Comparison of ENCODE assay signal across 21 cellular contexts in the genomic region with DNA sequence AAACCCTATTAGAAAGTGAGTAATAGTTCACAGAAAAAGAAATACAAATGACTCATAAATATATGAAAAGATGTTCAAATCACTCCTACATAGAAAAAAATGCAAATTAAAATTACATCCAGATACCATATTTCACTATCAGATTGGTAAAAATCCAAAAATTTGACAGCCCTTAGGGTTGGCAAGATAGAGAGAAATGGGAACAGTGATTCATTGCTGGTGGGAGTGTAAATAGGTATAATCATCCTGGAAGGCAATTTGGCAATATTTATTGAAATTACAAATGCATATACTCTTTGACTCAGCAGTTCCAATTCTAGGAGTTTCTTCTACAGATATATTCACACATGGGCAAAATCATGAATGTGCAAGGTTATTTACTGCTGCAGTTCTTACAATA.
DNase-seq lines count a peak whose midpoint lies in the region; ATAC-seq and TF ChIP-seq lines count a peak whose summit lies in the region.
"Had no signal": no experiment of that assay in that cellular context is flagged by ENCODE, and none has a peak within 500 bp of the region (broad histone marks: within the 10 kb centered on the region; RNA-seq: fewer than 3 reads in every experiment).

No MANE protein-coding gene starts in this region.

- TF ChIP-seq EP300 in transverse colon (IDR thresholded peaks at IDR 0.05; ENCODE audit: low read depth), result no peak

- H4K20me1 ChIP-seq in PC-9 (ENCODE audit: insufficient read depth), result no peaks in the 10 kb centered on the region

- POLR2A ChIA-PET in PC-9 (lab: Charles Lee; ENCODE audit: unreplicated experiment), result no interaction called here

- TF ChIP-seq CTCF in PC-9 (conservative IDR thresholded peaks at IDR 0.05) (no peak), omental fat pad (IDR thresholded peaks at IDR 0.05) (no peak), mucosa of descending colon (IDR thresholded peaks at IDR 0.05) (no peak), transverse colon (IDR thresholded peaks at IDR 0.05) (no peak)

- no peaks in the 10 kb centered on the region for H3K9me2 ChIP-seq in PC-9 (ENCODE audit: insufficient read depth)

- H3K36me3 ChIP-seq in PC-9 (ENCODE audit: low read depth), result no peaks in the 10 kb centered on the region
- no peaks in the 10 kb centered on the region for H3K36me3 ChIP-seq in mucosa of descending colon (ENCODE audit: low read depth)
- no peaks in the 10 kb centered on the region for H3K36me3 ChIP-seq in transverse colon
- H3K36me3 ChIP-seq: adrenal gland, thyroid gland had no signal

- H3K9me3 ChIP-seq in PC-9 (ENCODE audit: insufficient read depth, low read depth) (peaks cover 3% of the 10 kb centered on the region), mucosa of descending colon (no peaks in the 10 kb centered on the region), transverse colon (no peaks in the 10 kb centered on the region)
- H3K9me3 ChIP-seq: adrenal gland, thyroid gland had no signal

- H3K4me3 ChIP-seq in PC-9 (no peak overlapping the region), mucosa of descending colon (no peak overlapping the region), transverse colon (no peak overlapping the region)
- H3K4me3 ChIP-seq: adrenal gland, GM12878, thyroid gland had no signal

- CTCF ChIA-PET in PC-9 (lab: Charles Lee), result no interaction called here

- no peak overlapping the region for H2AFZ ChIP-seq in PC-9
- H2AFZ ChIP-seq: parathyroid adenoma had no signal

- H3K4me1 ChIP-seq in PC-9 (replicated peaks; ENCODE audit: insufficient read depth), result peaks cover 24% of the 10 kb centered on the region
- H3K4me1 ChIP-seq in mucosa of descending colon (ENCODE audit: low read depth), result no peaks in the 10 kb centered on the region
- H3K4me1 ChIP-seq in transverse colon, result no peaks in the 10 kb centered on the region
- H3K4me1 ChIP-seq: adrenal gland, parathyroid adenoma had no signal

- no peaks in the 10 kb centered on the region for H3K79me2 ChIP-seq in PC-9 (ENCODE audit: low read depth)
- H3K79me2 ChIP-seq: parathyroid adenoma had no signal

- BruUV-seq in PC-9 (replicated peaks; lab: Mats Ljungman, UMichigan), result no TSS peak

- peaks cover 9% of the 10 kb centered on the region for H3F3A ChIP-seq in PC-9 (ENCODE audit: insufficient read depth, low read depth)

- ATAC-seq in omental fat pad (ENCODE audit: low FRiP score), result peak; percentile 65
- no peak for ATAC-seq in mucosa of descending colon
- ATAC-seq: effector memory CD8-positive, alpha-beta T cell; GM12878; sciatic nerve; stimulated activated naive B cell treated with anti-CD40 and anti-IgM and Interleukin-4, amounts not matched to agents 10 μg/mL and 1 μg/mL and 100 μg/mL, for 72 hours had no signal

- in situ Hi-C loops in transverse colon (cut with MboI; ENCODE audit: low pct_ligation_motif_present in 1 of 4, low pct_unique_long_range_greater_than_20kb in 1 of 4, low sequenced_read_pairs in 3 of 4), result no loop called here

- no peak for TF ChIP-seq POLR2A in transverse colon (IDR thresholded peaks at IDR 0.05)

- H3K27ac ChIP-seq in PC-9 (peak overlapping the region; percentile 69), transverse colon (no peak overlapping the region)
- H3K27ac ChIP-seq: adrenal gland, parathyroid adenoma, thyroid gland had no signal

- intact Hi-C loops in PC-9 (cut with micrococcal nuclease; ENCODE audit: unreplicated experiment) (no loop called here), mucosa of descending colon (cut with DNase I, micrococcal nuclease) (no loop called here), transverse colon (cut with DNase I; ENCODE audit: low total_unique reads) (no loop called here)

- H3K27me3 ChIP-seq in PC-9 (ENCODE audit: insufficient read depth, low read depth), result no peaks in the 10 kb centered on the region
- no peaks in the 10 kb centered on the region for H3K27me3 ChIP-seq in transverse colon
- H3K27me3 ChIP-seq: adrenal gland, thyroid gland had no signal

- DNase-seq in ELR (ENCODE audit: low read depth) (peak; percentile 50), PC-9 (peak in 1 of 2 experiments; percentile 93), dedifferentiated amniotic fluid mesenchymal stem cell (ENCODE audit: extremely low spot score) (peak; percentile 28), omental fat pad (ENCODE audit: low spot score) (no peak), NCI-H2029 (lab: John Stamatoyannopoulos, UW) (no peak), mucosa of descending colon (no peak), transverse colon (no peak)
- DNase-seq: activated CD8-positive, alpha-beta memory T cell treated with anti-CD3 and anti-CD28 coated beads, Interleukin-2, amount 50 U/mL, for 48 hours; activated effector memory CD4-positive, alpha-beta T cell treated with Interleukin-2 at 50 U/mL for 16 hours; adrenal gland; cerebellar nuclear complex; effector memory CD8-positive, alpha-beta T cell; GDM1; MM.1S; naive B cell; NCI-H2227 treated with DMSO at 0.1 percent for 48 hours; stimulated activated naive B cell treated with anti-CD40 and anti-IgM and Interleukin-4, amounts not matched to agents 10 μg/mL and 1 μg/mL and 100 μg/mL, for 72 hours; thyroid gland had no signal

- H3K4me2 ChIP-seq in PC-9, result peak overlapping the region; percentile 20; the same call in 1 of the 2 replicates

Comparison
In these comparisons a context has a peak if more than half of its experiments do, and no peak if none do; other contexts are left out.
1. DNase-seq: peak in ELR (single experiment) and dedifferentiated amniotic fluid mesenchymal stem cell (single experiment); none in omental fat pad (single experiment), NCI-H2029 (single experiment), mucosa of descending colon (0 of 3) and transverse colon (single experiment).